Comparison of ENCODE assay signal across 8 cellular contexts in the genomic region with DNA sequence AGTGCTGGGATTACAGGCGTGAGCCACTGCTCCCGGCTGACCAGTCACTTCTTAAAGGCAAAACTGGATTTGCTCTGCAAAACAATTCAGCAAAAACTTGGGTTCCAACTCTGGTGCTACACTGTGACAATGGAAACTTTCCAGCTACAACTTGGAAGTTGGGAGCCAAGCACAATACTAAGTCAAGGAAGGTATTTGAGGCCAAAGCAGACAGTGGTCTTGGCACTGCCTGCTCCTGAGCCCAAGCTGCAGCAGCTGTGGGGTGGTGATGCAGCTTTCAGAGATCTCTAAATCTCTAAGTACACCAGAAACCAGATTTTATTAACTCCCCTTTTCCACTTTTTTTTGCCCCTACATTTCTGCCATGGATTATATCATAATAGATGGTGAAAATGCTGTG. TPM values are rescaled to one million over a fixed set of nuclear protein-coding genes. Genes with fewer than 3 reads are reported as not detected.
A peak's percentile ranks its signal among the peaks of the same experiment; 100 is the strongest.
DNase-seq lines count a peak whose midpoint lies in the region; ATAC-seq, FAIRE-seq and TF ChIP-seq lines count a peak whose summit lies in the region.

No MANE protein-coding gene starts in this region.

- no TSS peak for BruUV-seq in HepG2 (replicated peaks; lab: Mats Ljungman, UMichigan)

- H3K4me1 ChIP-seq in adipocyte (ENCODE audit: control insufficient read depth, insufficient read depth, low read length) (peaks cover 92% of the 10 kb centered on the region), HepG2 (ENCODE audit: insufficient read depth, low read length) (peaks cover 78% of the 10 kb centered on the region), suprapubic skin (peaks cover 43% of the 10 kb centered on the region)

- peak overlapping the region; percentile 43 for H3K4me3 ChIP-seq in adipocyte (ENCODE audit: low read length)
- peak overlapping the region in 2 of 3 experiments; percentile 38 to 56; a peak in 2 of 6 replicates for H3K4me3 ChIP-seq in HepG2 (replicated peaks in 1 of 3; ENCODE audit: insufficient read depth in 1 of 3, low read depth in 2 of 3, low read length in 3 of 3)
- H3K4me3 ChIP-seq in suprapubic skin = no peak overlapping the region

- H3K9ac ChIP-seq in adipocyte (ENCODE audit: low read length) (peak overlapping the region; percentile 83), HepG2 (ENCODE audit: insufficient read depth, low read depth, low read length) (peak overlapping the region; percentile 43)

- H3K9me3 ChIP-seq in adipocyte (ENCODE audit: control insufficient read depth, low read length) (peaks cover 2% of the 10 kb centered on the region), HepG2 (ENCODE audit: low read length) (no peaks in the 10 kb centered on the region), suprapubic skin (no peaks in the 10 kb centered on the region)

- peaks cover 27% of the 10 kb centered on the region for H3K27me3 Mint-ChIP-seq in activated CD8-positive, alpha-beta memory T cell treated with anti-CD3 and anti-CD28 coated beads, Interleukin-2, amount 10 ng/mL, durations not matched to agents 7 days and 5 days
- H3K27me3 Mint-ChIP-seq in mesothelial cell of epicardium (ENCODE audit: low read depth) = peaks cover 5% of the 10 kb centered on the region

- H2AFZ ChIP-seq in HepG2 (ENCODE audit: low read length) = no peak overlapping the region

- H3K27ac ChIP-seq in HepG2 (ENCODE audit: extremely low read length, insufficient read depth, low read length) (peak overlapping the region; percentile 60), suprapubic skin (peak overlapping the region; percentile 72)

- H3K36me3 ChIP-seq in adipocyte (ENCODE audit: control insufficient read depth, insufficient read depth, low read length, severe bottlenecking) (no peaks in the 10 kb centered on the region), HepG2 (replicated peaks in 1 of 2; ENCODE audit: control insufficient read depth in 1 of 2, insufficient read depth in 2 of 2, low read length in 2 of 2) (no peaks in the 10 kb centered on the region), suprapubic skin (no peaks in the 10 kb centered on the region)

- no peak for TF ChIP-seq RAD21 in HepG2 (CRISPR knock-in tag; IDR thresholded peaks at IDR 0.05)

- no peak for DNase-seq in activated CD8-positive, alpha-beta memory T cell treated with anti-CD3 and anti-CD28 coated beads, Interleukin-2, amount 10 ng/mL, durations not matched to agents 7 days and 5 days
- no peak for DNase-seq in activated CD8-positive, alpha-beta memory T cell treated with anti-CD3 and anti-CD28 coated beads, Interleukin-2, amount 50 U/mL, for 48 hours
- DNase-seq in adipocyte (ENCODE audit: low read depth) = peak; percentile 39
- no peak for DNase-seq in HepG2 (ENCODE audit: low spot score)
- no peak for DNase-seq in suprapubic skin (ENCODE audit: low spot score in 2 of 2)
- DNase-seq in HPDE6-E6E7 (ENCODE audit: extremely low spot score) = no peak
- DNase-seq in mesothelial cell of epicardium (ENCODE audit: low spot score in 2 of 2, unreplicated experiment in 2 of 2) = no peak

- POLR2A ChIA-PET in HepG2 (lab: Yijun Ruan, JAX) = interaction anchor here (0.9 to 1.5 kb wide), 5 partner anchors 13 to 20 kb away, joined by 3 to 4 read pairs (median 3); partner anchors contain the start of gene ADM

- no peak for TF ChIP-seq CTCF in HepG2 (CRISPR knock-in tag; IDR thresholded peaks at IDR 0.05)
- TF ChIP-seq CTCF in suprapubic skin (IDR thresholded peaks at IDR 0.05) = no peak
- no peak for TF ChIP-seq CTCF in mesothelial cell of epicardium (IDR thresholded peaks at IDR 0.05; ENCODE audit: unreplicated experiment)

- in situ Hi-C loops in HepG2 (cut with HindIII; ENCODE audit: extremely low pct_ligation_motif_present, low pct_unique_long_range_greater_than_20kb) = loop anchor here (10.0 kb wide), 2 partner anchors 468 to 558 kb away; no protein-coding TSS in a partner anchor

- intact Hi-C loops in HepG2 (cut with micrococcal nuclease; ENCODE audit: unreplicated experiment) = loop anchor here (2.0 to 5.0 kb wide), 2 partner anchors 14 to 460 kb away; no protein-coding TSS in a partner anchor

- H3K27me3 ChIP-seq in adipocyte (replicated peaks; ENCODE audit: control insufficient read depth, insufficient read depth, low read length) (no peaks in the 10 kb centered on the region), HepG2 (ENCODE audit: control insufficient read depth in 1 of 2, insufficient read depth in 2 of 2, low read length in 2 of 2) (no peaks in the 10 kb centered on the region), suprapubic skin (no peaks in the 10 kb centered on the region)

- H4K20me1 ChIP-seq in HepG2 (ENCODE audit: insufficient read depth, low read length) = no peaks in the 10 kb centered on the region

- no peak overlapping the region for H3K4me3 Mint-ChIP-seq in activated CD8-positive, alpha-beta memory T cell treated with anti-CD3 and anti-CD28 coated beads, Interleukin-2, amount 10 ng/mL, durations not matched to agents 7 days and 5 days
- no peak overlapping the region for H3K4me3 Mint-ChIP-seq in mesothelial cell of epicardium

- no peak for ATAC-seq in activated CD8-positive, alpha-beta memory T cell treated with anti-CD3 and anti-CD28 coated beads, Interleukin-2, amount 10 ng/mL, durations not matched to agents 7 days and 5 days
- ATAC-seq in HepG2 = no peak
- ATAC-seq in GM21390 (IDR thresholded peaks at IDR 0.05; ENCODE audit: unreplicated experiment) = no peak

- no peak for TF ChIP-seq POLR2A in HepG2 (IDR thresholded peaks at IDR 0.05; ENCODE audit: insufficient read depth in 1 of 2, low read depth in 2 of 2, low read length in 2 of 2)
- no peak for TF ChIP-seq POLR2A in suprapubic skin (IDR thresholded peaks at IDR 0.05)

- TF ChIP-seq EP300 in HepG2 (IDR thresholded peaks at IDR 0.05; ENCODE audit: low read depth in 2 of 2, low read length in 2 of 2) = no peak
- no peak for TF ChIP-seq EP300 in HepG2 (CRISPR knock-in tag; IDR thresholded peaks at IDR 0.05; ENCODE audit: borderline replicate concordance)
- no peak for TF ChIP-seq EP300 in suprapubic skin (IDR thresholded peaks at IDR 0.05)

- no peaks in the 10 kb centered on the region for H3K9me3 Mint-ChIP-seq in activated CD8-positive, alpha-beta memory T cell treated with anti-CD3 and anti-CD28 coated beads, Interleukin-2, amount 10 ng/mL, durations not matched to agents 7 days and 5 days (ENCODE audit: low read depth)
- no peaks in the 10 kb centered on the region for H3K9me3 Mint-ChIP-seq in mesothelial cell of epicardium

- WGBS in HepG2 (ENCODE audit: low lambda C conversion rate) = 90% methylated on average over 2 of the region's 2 CpGs
- 64% methylated on average over 2 of the region's 2 CpGs for WGBS in suprapubic skin

- peaks cover 4% of the 10 kb centered on the region for H3K4me1 Mint-ChIP-seq in activated CD8-positive, alpha-beta memory T cell treated with anti-CD3 and anti-CD28 coated beads, Interleukin-2, amount 10 ng/mL, durations not matched to agents 7 days and 5 days
- H3K4me1 Mint-ChIP-seq in mesothelial cell of epicardium = peaks cover 10% of the 10 kb centered on the region

- no peaks in the 10 kb centered on the region for H3K79me2 ChIP-seq in HepG2 (ENCODE audit: insufficient read depth, low read length)

- no peak for FAIRE-seq in HepG2 (lab: Jason Lieb, UNC)

- peak overlapping the region; percentile 79 for H3K4me2 ChIP-seq in HepG2 (ENCODE audit: low read depth, low read length)

- peak overlapping the region; percentile 48 for H3K27ac Mint-ChIP-seq in activated CD8-positive, alpha-beta memory T cell treated with anti-CD3 and anti-CD28 coated beads, Interleukin-2, amount 10 ng/mL, durations not matched to agents 7 days and 5 days
- no peak overlapping the region for H3K27ac Mint-ChIP-seq in mesothelial cell of epicardium

- no peaks in the 10 kb centered on the region for H3K36me3 Mint-ChIP-seq in activated CD8-positive, alpha-beta memory T cell treated with anti-CD3 and anti-CD28 coated beads, Interleukin-2, amount 10 ng/mL, durations not matched to agents 7 days and 5 days
- H3K36me3 Mint-ChIP-seq in mesothelial cell of epicardium = no peaks in the 10 kb centered on the region

- CTCF ChIA-PET in activated CD8-positive, alpha-beta memory T cell treated with anti-CD3 and anti-CD28 coated beads, Interleukin-2, amount 10 ng/mL, durations not matched to agents 7 days and 5 days (lab: Charles Lee) = interaction anchor here (3.1 kb wide), 1 partner anchor 14 kb away, joined by 28 read pairs; no protein-coding TSS in a partner anchor
- CTCF ChIA-PET in HepG2 (lab: Yijun Ruan, JAX; ENCODE audit: low intra/inter-chr PET ratio, low total read pairs) = interaction anchor here (0.7 to 1.9 kb wide), 6 partner anchors 14 to 460 kb away, joined by 3 to 16 read pairs (median 4); no protein-coding TSS in a partner anchor

RNA-seq across cellular contexts. Expression of gene ADM, which starts 17.5 kb away (rescaled TPM):
- total RNA-seq in activated CD8-positive, alpha-beta memory T cell treated with anti-CD3 and anti-CD28 coated beads, Interleukin-2, amount 10 ng/mL, durations not matched to agents 7 days and 5 days = 1 to 10 TPM in 1 of 2 experiments, under 1 TPM in 1; 0.54 to 3.7 TPM
- total RNA-seq in HepG2 (2016; rRNA removed; fragmentation: Illumina TruSeq; extraction: Trizol) (4.3 and 10.7 TPM in 2 replicates), suprapubic skin (100 to 1,000 TPM in 1 of 4 donors, 10 to 100 TPM in 3; 48.7 to 140 (median 69.0) TPM), mesothelial cell of epicardium (12.8 to 13.8 TPM (median 13.3 TPM) in 3 replicates)
- 3.1 and 3.7 TPM in 2 replicates for total RNA-seq in HepG2 (2016; cell fraction: cytosol; rRNA removed; fragmentation: Illumina TruSeq; extraction: Trizol; ENCODE audit: low read depth)
- total RNA-seq in HepG2 (2016; cell fraction: insoluble cytoplasmic fraction; rRNA removed; fragmentation: Illumina TruSeq; extraction: Trizol) = 3.1 and 10.5 TPM in 2 replicates
- total RNA-seq in HepG2 (2016; cell fraction: membrane; rRNA removed; fragmentation: Illumina TruSeq; extraction: Trizol) = 4.4 and 5.7 TPM in 2 replicates
- 9.8 and 17.4 TPM in 2 replicates for total RNA-seq in HepG2 (2016; cell fraction: nucleus; rRNA removed; fragmentation: Illumina TruSeq; extraction: Trizol)
- polyA plus RNA-seq in HepG2 (2011; rRNA removed) = 26.1 and 35.5 TPM in 2 replicates
- 35.7 and 40.9 TPM in 2 replicates for polyA plus RNA-seq in HepG2 (2011; cell fraction: cytosol; rRNA removed)
- 35.9 and 47.6 TPM in 2 replicates for polyA plus RNA-seq in HepG2 (2011; cell fraction: nucleus; rRNA removed)
- 18.1 and 31.9 TPM in 2 replicates for polyA plus RNA-seq in HepG2 (2012)
- 1.5 and 1.7 TPM in 2 replicates for polyA plus RNA-seq in HepG2 (2016; cell fraction: cytosol; fragmentation: Illumina TruSeq; extraction: Trizol; ENCODE audit: low read depth)
- 2.6 and 3.2 TPM in 2 replicates for polyA plus RNA-seq in HepG2 (2016; cell fraction: insoluble cytoplasmic fraction; fragmentation: Illumina TruSeq; extraction: Trizol; ENCODE audit: low read depth)
- polyA plus RNA-seq in HepG2 (2016; cell fraction: membrane; fragmentation: Illumina TruSeq; extraction: Trizol; ENCODE audit: low read depth) = 1.6 and 2.2 TPM in 2 replicates
- 25.4 and 29.5 TPM in 2 replicates for polyA plus RNA-seq in HepG2 (2016; cell fraction: nucleus; fragmentation: Illumina TruSeq; extraction: Trizol; ENCODE audit: insufficient read depth, low read depth)
- polyA minus RNA-seq in HepG2 (2011; rRNA and poly(A)+ RNA removed; ENCODE audit: low replicate concordance) = 67.2 and 67.7 TPM in 2 replicates
- 20.9 and 26.9 TPM in 2 replicates for polyA minus RNA-seq in HepG2 (2011; cell fraction: cytosol; rRNA and poly(A)+ RNA removed)
- polyA minus RNA-seq in HepG2 (2011; cell fraction: nucleus; rRNA and poly(A)+ RNA removed) = 19.2 and 28.2 TPM in 2 replicates

RNA-seq across cellular contexts. Expression of gene SBF2, which starts 28.4 kb away (rescaled TPM):
- total RNA-seq in activated CD8-positive, alpha-beta memory T cell treated with anti-CD3 and anti-CD28 coated beads, Interleukin-2, amount 10 ng/mL, durations not matched to agents 7 days and 5 days = 1 to 10 TPM; 4.6 to 8.3 TPM
- total RNA-seq in HepG2 (2016; rRNA removed; fragmentation: Illumina TruSeq; extraction: Trizol) = 24.0 and 29.9 TPM in 2 replicates
- 6.3 and 6.7 TPM in 2 replicates for total RNA-seq in HepG2 (2016; cell fraction: cytosol; rRNA removed; fragmentation: Illumina TruSeq; extraction: Trizol; ENCODE audit: low read depth)
- total RNA-seq in HepG2 (2016; cell fraction: insoluble cytoplasmic fraction; rRNA removed; fragmentation: Illumina TruSeq; extraction: Trizol) = 22.0 and 29.2 TPM in 2 replicates
- 11.3 and 12.9 TPM in 2 replicates for total RNA-seq in HepG2 (2016; cell fraction: membrane; rRNA removed; fragmentation: Illumina TruSeq; extraction: Trizol)
- total RNA-seq in HepG2 (2016; cell fraction: nucleus; rRNA removed; fragmentation: Illumina TruSeq; extraction: Trizol) = 26.4 and 32.0 TPM in 2 replicates
- polyA plus RNA-seq in HepG2 (2011; rRNA removed) = 45.6 and 45.8 TPM in 2 replicates
- 30.7 and 44.4 TPM in 2 replicates for polyA plus RNA-seq in HepG2 (2011; cell fraction: cytosol; rRNA removed)
- 31.7 and 32.8 TPM in 2 replicates for polyA plus RNA-seq in HepG2 (2011; cell fraction: nucleus; rRNA removed)
- 23.2 and 27.6 TPM in 2 replicates for polyA plus RNA-seq in HepG2 (2012)
- polyA plus RNA-seq in HepG2 (2016; cell fraction: cytosol; fragmentation: Illumina TruSeq; extraction: Trizol; ENCODE audit: low read depth) = 1.1 and 1.2 TPM in 2 replicates
- 20.9 and 24.0 TPM in 2 replicates for polyA plus RNA-seq in HepG2 (2016; cell fraction: insoluble cytoplasmic fraction; fragmentation: Illumina TruSeq; extraction: Trizol; ENCODE audit: low read depth)
- polyA plus RNA-seq in HepG2 (2016; cell fraction: membrane; fragmentation: Illumina TruSeq; extraction: Trizol; ENCODE audit: low read depth) = 3.6 and 5.5 TPM in 2 replicates
- polyA plus RNA-seq in HepG2 (2016; cell fraction: nucleus; fragmentation: Illumina TruSeq; extraction: Trizol; ENCODE audit: insufficient read depth, low read depth) = 21.9 and 25.7 TPM in 2 replicates
- 61.7 and 122 TPM in 2 replicates for polyA minus RNA-seq in HepG2 (2011; rRNA and poly(A)+ RNA removed; ENCODE audit: low replicate concordance)
- polyA minus RNA-seq in HepG2 (2011; cell fraction: cytosol; rRNA and poly(A)+ RNA removed) = 38.2 and 59.0 TPM in 2 replicates
- polyA minus RNA-seq in HepG2 (2011; cell fraction: nucleus; rRNA and poly(A)+ RNA removed) = 120 and 149 TPM in 2 replicates
- 100 to 1,000 TPM in 1 of 4 donors, 10 to 100 TPM in 3; 42.3 to 106 (median 45.3) TPM for total RNA-seq in suprapubic skin
- total RNA-seq in mesothelial cell of epicardium = 44.7 to 58.4 TPM (median 53.1 TPM) in 3 replicates
